ENCODE assay signal across 23 cellular contexts in the genomic region with DNA sequence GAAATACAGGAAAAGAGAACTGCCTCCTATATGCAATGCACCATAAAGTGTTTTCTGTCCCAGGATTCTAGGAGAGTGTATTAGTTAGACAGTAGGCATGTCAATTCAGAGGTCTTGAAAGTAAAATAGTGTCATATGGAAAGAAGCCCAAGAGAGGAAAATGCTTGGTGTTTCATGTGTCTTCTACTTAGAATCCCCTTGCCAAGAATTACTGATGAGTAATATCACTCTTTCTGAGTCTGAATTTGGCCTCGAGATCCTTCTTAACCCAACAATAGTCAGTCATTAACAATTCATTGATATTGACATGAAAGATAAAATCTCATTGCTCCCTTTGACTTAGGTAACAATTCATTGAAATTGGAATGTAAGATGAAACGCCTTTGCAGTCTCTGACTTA.
"Had no signal": no experiment of that assay in that cellular context is flagged by ENCODE, and none has a peak within 500 bp of the region (broad histone marks: within the 10 kb centered on the region; RNA-seq: fewer than 3 reads in every experiment).

No MANE protein-coding gene starts in this region.

- H3K4me3 ChIP-seq: breast epithelium, skin epidermis, suprapubic skin had no signal

- H3K27me3 Mint-ChIP-seq: activated CD4-positive, alpha-beta memory T cell treated with anti-CD3 and anti-CD28 coated beads, Interleukin-2, amount 10 ng/mL, durations not matched to agents 7 days and 5 days; activated naive CD8-positive, alpha-beta T cell treated with anti-CD3 and anti-CD28 coated beads, Interleukin-2, amount 10 ng/mL, durations not matched to agents 7 days and 5 days; dendritic cell treated with granulocyte-macrophage colony-stimulating factor and Interleukin-4, amounts not matched to agents 40 ng/mL and 50 ng/mL, for 4 days; memory B cell had no signal

- ATAC-seq: left ventricle myocardium superior; naive thymus-derived CD8-positive, alpha-beta T cell had no signal

- H3K27ac ChIP-seq: breast epithelium, epithelial cell of prostate, neutrophil, skin epidermis, suprapubic skin had no signal

- H3K4me1 ChIP-seq: breast epithelium, suprapubic skin had no signal

- H3K36me3 Mint-ChIP-seq: activated naive CD8-positive, alpha-beta T cell treated with anti-CD3 and anti-CD28 coated beads, Interleukin-2, amount 10 ng/mL, durations not matched to agents 7 days and 5 days had no signal

- H3K4me1 Mint-ChIP-seq: memory B cell; naive thymus-derived CD8-positive, alpha-beta T cell had no signal

- H3K36me3 ChIP-seq: breast epithelium, neutrophil, suprapubic skin had no signal

- DNase-seq: activated CD4-positive, alpha-beta memory T cell treated with anti-CD3 and anti-CD28 coated beads, Interleukin-2, amount 10 ng/mL, durations not matched to agents 7 days and 5 days; activated CD4-positive, alpha-beta T cell treated with anti-CD3 and anti-CD28 coated beads for 1 hour; activated CD8-positive, alpha-beta memory T cell treated with anti-CD3 and anti-CD28 coated beads, Interleukin-2, amount 50 U/mL, for 4 hours; activated naive CD8-positive, alpha-beta T cell treated with anti-CD3 and anti-CD28 coated beads, Interleukin-2, amount 10 ng/mL, durations not matched to agents 7 days and 5 days; anterior cingulate cortex; cerebellar nuclear complex; effector memory CD4-positive, alpha-beta T cell; left ventricle myocardium superior; naive thymus-derived CD8-positive, alpha-beta T cell; retina; stimulated activated CD4-positive, alpha-beta T cell treated with anti-CD3 and anti-CD28 coated beads, Interleukin-15, amount 100 ng/mL, for 24 hours; stimulated activated CD4-positive, alpha-beta T cell treated with anti-CD3 and anti-CD28 coated beads, Interleukin-4, amount 100 ng/mL, for 4 hours; stimulated activated CD8-positive, alpha-beta memory T cell treated with anti-CD3 and anti-CD28 coated beads, Interleukin-4, amount 100 ng/mL, for 48 hours; stimulated activated naive CD4-positive, alpha-beta T cell treated with Interleukin-2 at 50 U/mL for 16 hours; T-helper 1 cell; trophoblast cell had no signal

- H3K27me3 ChIP-seq: breast epithelium, neutrophil, suprapubic skin had no signal

- H3K4me3 Mint-ChIP-seq: activated CD4-positive, alpha-beta memory T cell treated with anti-CD3 and anti-CD28 coated beads, Interleukin-2, amount 10 ng/mL, durations not matched to agents 7 days and 5 days; activated naive CD8-positive, alpha-beta T cell treated with anti-CD3 and anti-CD28 coated beads, Interleukin-2, amount 10 ng/mL, durations not matched to agents 7 days and 5 days; dendritic cell treated with granulocyte-macrophage colony-stimulating factor and Interleukin-4, amounts not matched to agents 40 ng/mL and 50 ng/mL, for 4 days; memory B cell; naive thymus-derived CD8-positive, alpha-beta T cell had no signal

- H3K27ac Mint-ChIP-seq: activated CD4-positive, alpha-beta memory T cell treated with anti-CD3 and anti-CD28 coated beads, Interleukin-2, amount 10 ng/mL, durations not matched to agents 7 days and 5 days; activated naive CD8-positive, alpha-beta T cell treated with anti-CD3 and anti-CD28 coated beads, Interleukin-2, amount 10 ng/mL, durations not matched to agents 7 days and 5 days; dendritic cell treated with granulocyte-macrophage colony-stimulating factor and Interleukin-4, amounts not matched to agents 40 ng/mL and 50 ng/mL, for 4 days; memory B cell; naive thymus-derived CD8-positive, alpha-beta T cell had no signal

- H3K9me3 ChIP-seq: breast epithelium, neutrophil, suprapubic skin had no signal
